Comparison of ENCODE assay signal across 8 cellular contexts in genomic region chr1:207336559-207337467, GRCh38. TPM values are rescaled to one million over a fixed set of nuclear protein-coding genes. Genes with fewer than 3 reads are reported as not detected.
DNase-seq lines count a peak whose midpoint lies in the region; ATAC-seq, FAIRE-seq and TF ChIP-seq lines count a peak whose summit lies in the region.

No MANE protein-coding gene starts in this region.

- H2BK15ac ChIP-seq in neuronal stem cell (ENCODE audit: low read length): no peak overlapping the region

- no peak overlapping the region for H3K23ac ChIP-seq in neuronal stem cell (ENCODE audit: low read depth, low read length, poor library complexity)

- peak overlapping the region; percentile 51 for H3K4me3 Mint-ChIP-seq in activated CD8-positive, alpha-beta T cell treated with anti-CD3 and anti-CD28 coated beads, Interleukin-2, amount 10 ng/mL, durations not matched to agents 7 days and 5 days

- H4K91ac ChIP-seq in neuronal stem cell (ENCODE audit: low read depth, low read length, poor library complexity): no peak overlapping the region

- H2BK5ac ChIP-seq in neuronal stem cell (ENCODE audit: low read length): no peak overlapping the region

- H3K27me3 ChIP-seq in lower lobe of right lung (ENCODE audit: low read depth) (no peaks in the 10 kb centered on the region), neuronal stem cell (ENCODE audit: control insufficient read depth in 3 of 3, insufficient read depth in 3 of 3, low read depth in 1 of 3, low read length in 3 of 3) (no peaks in the 10 kb centered on the region)

- H2AFZ ChIP-seq in neuronal stem cell (ENCODE audit: low read length): no peak overlapping the region

- no CpG with 5 or more reads among the region's 3 CpGs for WGBS in neuronal stem cell (ENCODE audit: extremely low coverage in 2 of 2, insufficient read length in 2 of 2, insufficient replicate concordance in 1 of 2), 2 donors

- H3K9ac ChIP-seq in neuronal stem cell (ENCODE audit: low read depth, low read length, poor library complexity): no peak overlapping the region

- H3K36me3 ChIP-seq in lower lobe of right lung: peaks cover 53% of the 10 kb centered on the region
- H3K36me3 ChIP-seq in neuronal stem cell (replicated peaks in 1 of 2; ENCODE audit: control insufficient read depth in 2 of 2, insufficient read depth in 2 of 2, low read length in 2 of 2): peaks cover 0 to 7% of the 10 kb centered on the region in 2 donors

- H3K14ac ChIP-seq in neuronal stem cell (ENCODE audit: low read length): no peak overlapping the region

- H2BK120ac ChIP-seq in neuronal stem cell (ENCODE audit: low read depth, low read length): no peak overlapping the region

- intact Hi-C loops in lower lobe of right lung (cut with DNase I): no loop called here

- ATAC-seq in GM19395 (IDR thresholded peaks at IDR 0.05; ENCODE audit: unreplicated experiment) (peak; percentile 63), HG03432 (IDR thresholded peaks at IDR 0.05; ENCODE audit: unreplicated experiment) (peak; percentile 73), lower lobe of right lung (peak; percentile 85 to 87)
- ATAC-seq in activated CD8-positive, alpha-beta T cell treated with anti-CD3 and anti-CD28 coated beads, Interleukin-2, amount 10 ng/mL, durations not matched to agents 7 days and 5 days: peak; percentile 78

- no peak overlapping the region for H2AK5ac ChIP-seq in neuronal stem cell (ENCODE audit: low read depth, low read length)

- no peak overlapping the region for H3K18ac ChIP-seq in neuronal stem cell (ENCODE audit: low read length)

- CTCF ChIA-PET in activated CD8-positive, alpha-beta T cell treated with anti-CD3 and anti-CD28 coated beads, Interleukin-2, amount 10 ng/mL, durations not matched to agents 7 days and 5 days (lab: Charles Lee): interaction anchor here (0.6 to 4.3 kb wide), 14 partner anchors 9 to 253 kb away, joined by 3 to 46 read pairs (median 4); partner anchors contain the start of gene CD55

- H3K4ac ChIP-seq in neuronal stem cell (ENCODE audit: low read length): no peak overlapping the region

- peaks cover 50% of the 10 kb centered on the region for H3K9me3 Mint-ChIP-seq in activated CD8-positive, alpha-beta T cell treated with anti-CD3 and anti-CD28 coated beads, Interleukin-2, amount 10 ng/mL, durations not matched to agents 7 days and 5 days (ENCODE audit: insufficient read depth)

- no peak for FAIRE-seq in D721Med (lab: Jason Lieb, UNC)

- H3K4me1 ChIP-seq in lower lobe of right lung (peaks cover 33% of the 10 kb centered on the region), neuronal stem cell (ENCODE audit: control insufficient read depth in 2 of 2, insufficient read depth in 1 of 2, low read depth in 1 of 2, low read length in 2 of 2) (no peaks in the 10 kb centered on the region)

- peaks cover 71% of the 10 kb centered on the region for H3K4me1 Mint-ChIP-seq in activated CD8-positive, alpha-beta T cell treated with anti-CD3 and anti-CD28 coated beads, Interleukin-2, amount 10 ng/mL, durations not matched to agents 7 days and 5 days (ENCODE audit: low read depth)

- POLR2A ChIA-PET in activated CD8-positive, alpha-beta T cell treated with anti-CD3 and anti-CD28 coated beads, Interleukin-2, amount 10 ng/mL, durations not matched to agents 7 days and 5 days (lab: Charles Lee): interaction anchor here (0.6 to 5.1 kb wide), 12 partner anchors 9 to 248 kb away, joined by 3 to 169 read pairs (median 4); partner anchors contain the start of gene CD55

- H3K27ac Mint-ChIP-seq in activated CD8-positive, alpha-beta T cell treated with anti-CD3 and anti-CD28 coated beads, Interleukin-2, amount 10 ng/mL, durations not matched to agents 7 days and 5 days: peak overlapping the region; percentile 93

- H2BK12ac ChIP-seq in neuronal stem cell (ENCODE audit: low read length): no peak overlapping the region

- H3K36me3 Mint-ChIP-seq in activated CD8-positive, alpha-beta T cell treated with anti-CD3 and anti-CD28 coated beads, Interleukin-2, amount 10 ng/mL, durations not matched to agents 7 days and 5 days (ENCODE audit: low read depth): peaks cover 95% of the 10 kb centered on the region

- DNase-seq in DMS53 (lab: John Stamatoyannopoulos, UW): peak; percentile 99
- peak; percentile 88 for DNase-seq in activated CD8-positive, alpha-beta T cell treated with anti-CD3 and anti-CD28 coated beads, Interleukin-2, amount 10 ng/mL, durations not matched to agents 7 days and 5 days
- DNase-seq in lower lobe of right lung: no peak
- DNase-seq in D721Med (ENCODE audit: insufficient read length, low spot score): no peak
- no peak for DNase-seq in neuronal stem cell (ENCODE audit: low spot score)
- no peak for DNase-seq in mesenteric fat pad (ENCODE audit: low spot score)

- H4K8ac ChIP-seq in neuronal stem cell (ENCODE audit: low read depth, low read length): no peak overlapping the region

- H3K9me3 ChIP-seq in lower lobe of right lung (no peaks in the 10 kb centered on the region), neuronal stem cell (replicated peaks in 1 of 2; ENCODE audit: control insufficient read depth in 2 of 2, insufficient read depth in 1 of 2, low read depth in 1 of 2, low read length in 2 of 2) (no peaks in the 10 kb centered on the region)

- no peaks in the 10 kb centered on the region for H3K27me3 Mint-ChIP-seq in activated CD8-positive, alpha-beta T cell treated with anti-CD3 and anti-CD28 coated beads, Interleukin-2, amount 10 ng/mL, durations not matched to agents 7 days and 5 days (ENCODE audit: low read depth)

- H3K79me1 ChIP-seq in neuronal stem cell (ENCODE audit: low read depth, low read length): no peaks in the 10 kb centered on the region

- H3K27ac ChIP-seq in lower lobe of right lung: peak overlapping the region; percentile 57
- no peak overlapping the region for H3K27ac ChIP-seq in neuronal stem cell (replicated peaks; ENCODE audit: low read length)

- H3K4me2 ChIP-seq in neuronal stem cell (ENCODE audit: insufficient read depth, low read length, poor library complexity, severe bottlenecking): no peak overlapping the region

- no peak overlapping the region for H3K4me3 ChIP-seq in lower lobe of right lung
- no peak overlapping the region for H3K4me3 ChIP-seq in neuronal stem cell (ENCODE audit: low read length in 2 of 2)

- TF ChIP-seq CTCF in lower lobe of right lung (IDR thresholded peaks at IDR 0.05) (no peak), D721Med (IDR thresholded peaks at IDR 0.05; ENCODE audit: insufficient read depth, missing control alignments) (no peak)

RNA-seq across cellular contexts. Expression of gene CD55, which starts 15.3 kb away (rescaled TPM):
- total RNA-seq in activated CD8-positive, alpha-beta T cell treated with anti-CD3 and anti-CD28 coated beads, Interleukin-2, amount 10 ng/mL, durations not matched to agents 7 days and 5 days: 10 to 100 TPM; 82.1 to 85.5 TPM
- 356 TPM for total RNA-seq in lower lobe of right lung
- polyA plus RNA-seq in neuronal stem cell (2013, experiment 1 of 2): 7.2 TPM
- 6.9 TPM for polyA plus RNA-seq in neuronal stem cell (2013, experiment 2 of 2)
- total RNA-seq in mesenteric fat pad: 82.3 TPM

Comparison
In these comparisons a context has a peak if more than half of its experiments do, and no peak if none do; other contexts are left out.
1. DNase-seq: peak in DMS53 (single experiment) and activated CD8-positive, alpha-beta T cell treated with anti-CD3 and anti-CD28 coated beads, Interleukin-2, amount 10 ng/mL, durations not matched to agents 7 days and 5 days (single experiment); none in lower lobe of right lung (single experiment), D721Med (single experiment), neuronal stem cell (single experiment) and mesenteric fat pad (single experiment).
2. Peak in every context shown above with its lines, with median percentiles within 50 percentile points of each other: ATAC-seq.